Comparison of ENCODE assay signal across 9 cellular contexts in genomic region chr4:73599182-73599581, GRCh38. TPM values are rescaled to one million over a fixed set of nuclear protein-coding genes. Genes with fewer than 3 reads are reported as not detected.
A peak's percentile ranks its signal among the peaks of the same experiment; 100 is the strongest.
DNase-seq lines count a peak whose midpoint lies in the region; ATAC-seq and TF ChIP-seq lines count a peak whose summit lies in the region.
"Had no signal": no experiment of that assay in that cellular context is flagged by ENCODE, and none has a peak within 500 bp of the region (broad histone marks: within the 10 kb centered on the region; RNA-seq: fewer than 3 reads in every experiment).

No MANE protein-coding gene starts in this region.

- 53% methylated on average over 4 of the region's 4 CpGs for WGBS in liver

- H3K4me1 Mint-ChIP-seq in IgD-negative memory B cell, result peaks cover 18 to 60% (median 40%) of the 10 kb centered on the region in 3 donors

- DNase-seq in DMS 273 treated with DMSO at 0.1 percent for 48 hours (lab: John Stamatoyannopoulos, UW) (peak; percentile 27), astrocyte of the cerebellum (ENCODE audit: low read depth) (peak; percentile 27), cardiac septum (ENCODE audit: low spot score) (no peak), coronary artery (ENCODE audit: low spot score) (no peak), GM10266 (ENCODE audit: extremely low spot score) (no peak)
- DNase-seq: spleen had no signal

- H3K27me3 Mint-ChIP-seq in IgD-negative memory B cell, result no peaks in the 10 kb centered on the region

- no peak for TF ChIP-seq POLR2A in GM18505 (IDR thresholded peaks at IDR 0.05; ENCODE audit: borderline replicate concordance, extremely low read depth, insufficient read depth, insufficient read length)

- H3K36me3 Mint-ChIP-seq in IgD-negative memory B cell, result peaks cover 11% of the 10 kb centered on the region

- H3K27ac Mint-ChIP-seq in IgD-negative memory B cell, result peak overlapping the region in 2 of 3 donors; percentile 28 to 63

- no peak for TF ChIP-seq RAD21 in liver (IDR thresholded peaks at IDR 0.05)

- H3K9me3 Mint-ChIP-seq in IgD-negative memory B cell, result no peaks in the 10 kb centered on the region

- no peak overlapping the region for H3K4me3 Mint-ChIP-seq in IgD-negative memory B cell

- no peak for ATAC-seq in GM18505 (IDR thresholded peaks at IDR 0.05; ENCODE audit: unreplicated experiment)

- H3K4me1 ChIP-seq in liver (ENCODE audit: control insufficient read depth in 4 of 4, insufficient read depth in 4 of 4, low read length in 3 of 4), result peaks cover 0 to 3% (median 3%) of the 10 kb centered on the region in 4 donors
- H3K4me1 ChIP-seq: spleen had no signal

- H3K4me3 ChIP-seq in astrocyte of the cerebellum (ENCODE audit: low read depth, low read length) (no peak overlapping the region), liver (ENCODE audit: low read depth in 1 of 3, low read length in 3 of 3) (no peak overlapping the region), coronary artery (no peak overlapping the region)
- H3K4me3 ChIP-seq: spleen had no signal

- no peak overlapping the region for H3K9ac ChIP-seq in liver (ENCODE audit: low read depth in 1 of 2, low read length in 2 of 2)

- no peaks in the 10 kb centered on the region for H3K9me3 ChIP-seq in liver (ENCODE audit: control insufficient read depth in 4 of 4, low read length in 3 of 4)

- intact Hi-C loops in cardiac septum (cut with DNase I), result no loop called here

- no peak for TF ChIP-seq CTCF in astrocyte of the cerebellum (IDR thresholded peaks at IDR 0.05; ENCODE audit: low read depth, low read length, missing control alignments)
- no peak for TF ChIP-seq CTCF in liver (IDR thresholded peaks at IDR 0.05; ENCODE audit: low read depth, low read length, missing input control)
- no peak for TF ChIP-seq CTCF in coronary artery (IDR thresholded peaks at IDR 0.05)
- no peak for TF ChIP-seq CTCF in GM10266 (IDR thresholded peaks at IDR 0.05; ENCODE audit: control insufficient read depth, insufficient read depth, low read depth, missing control alignments)

- no peaks in the 10 kb centered on the region for H3K36me3 ChIP-seq in liver (ENCODE audit: control insufficient read depth in 4 of 4, insufficient read depth in 3 of 4, low read depth in 1 of 4, low read length in 3 of 4)
- H3K36me3 ChIP-seq: spleen had no signal

- H3K27ac ChIP-seq in liver (ENCODE audit: low read depth in 1 of 2, low read length in 2 of 2), result no peak overlapping the region
- H3K27ac ChIP-seq in coronary artery, result no peak overlapping the region
- H3K27ac ChIP-seq: spleen had no signal

- in situ Hi-C loops in astrocyte of the cerebellum (cut with HindIII; ENCODE audit: low sequenced_read_pairs), result no loop called here

- H3K27me3 ChIP-seq in liver (ENCODE audit: control insufficient read depth in 4 of 4, insufficient read depth in 4 of 4, low read length in 3 of 4), result no peaks in the 10 kb centered on the region
- H3K27me3 ChIP-seq: spleen had no signal

TF ChIP-seq in liver, 16 proteins besides CTCF, POLR2A, EP300 and RAD21:
- TF ChIP-seq RXRA (IDR thresholded peaks at IDR 0.05) (no peak), HNF4A (conservative IDR thresholded peaks at IDR 0.05) (peak; percentile 29 to 31)
TF ChIP-seq in liver: peak in this region for 1.

RNA-seq across cellular contexts. Expression of gene RASSF6, which starts 21.1 kb away (rescaled TPM):
- polyA plus RNA-seq in IgD-negative memory B cell (10.8 TPM), liver (under 1 TPM; 0.15 to 0.38 TPM)
- total RNA-seq in liver (under 1 TPM; 0.08 to 0.09 TPM), cardiac septum (not detected)

Comparison
In these comparisons a context has a peak if more than half of its experiments do, and no peak if none do; other contexts are left out.
1. DNase-seq: peak in DMS 273 treated with DMSO at 0.1 percent for 48 hours (single experiment) and astrocyte of the cerebellum (single experiment); none in cardiac septum (single experiment), coronary artery (single experiment) and GM10266 (single experiment).